10 cellular contexts compared by ENCODE assay signal in genomic region chr6:4320860-4321259, GRCh38.
A peak's percentile ranks its signal among the peaks of the same experiment; 100 is the strongest.
DNase-seq lines count a peak whose midpoint lies in the region; ATAC-seq, FAIRE-seq and TF ChIP-seq lines count a peak whose summit lies in the region.
"Had no signal": no experiment of that assay in that cellular context is flagged by ENCODE, and none has a peak within 500 bp of the region (broad histone marks: within the 10 kb centered on the region; RNA-seq: fewer than 3 reads in every experiment).

No MANE protein-coding gene starts in this region.

- peak overlapping the region; percentile 35 for H3K4me2 ChIP-seq in skeletal muscle satellite cell (ENCODE audit: low read length)

- H3K36me3 ChIP-seq in skeletal muscle satellite cell (ENCODE audit: insufficient read depth, low read length): no peaks in the 10 kb centered on the region
- H3K36me3 ChIP-seq: gastroesophageal sphincter had no signal

- H3K9ac ChIP-seq in skeletal muscle satellite cell (ENCODE audit: low read depth, low read length): peak overlapping the region; percentile 51

- H3K27me3 ChIP-seq in skeletal muscle satellite cell (ENCODE audit: control insufficient read depth, insufficient read depth, low read length): no peaks in the 10 kb centered on the region
- H3K27me3 ChIP-seq: gastroesophageal sphincter had no signal

- peaks cover 34% of the 10 kb centered on the region for H3K4me1 ChIP-seq in skeletal muscle satellite cell (ENCODE audit: control insufficient read depth, insufficient read depth, low read length)

- H3K4me3 ChIP-seq in skeletal muscle satellite cell (ENCODE audit: low read length): no peak overlapping the region
- H3K4me3 ChIP-seq: gastroesophageal sphincter had no signal

- no peak for TF ChIP-seq POLR2A in erythroblast (IDR thresholded peaks at IDR 0.05; ENCODE audit: low read length)

- FAIRE-seq in RCC 7860 (lab: Jason Lieb, UNC): peak; percentile 48

- no peak for ATAC-seq in GM19351 (IDR thresholded peaks at IDR 0.05; ENCODE audit: unreplicated experiment)
- no peak for ATAC-seq in HG03565 (IDR thresholded peaks at IDR 0.05; ENCODE audit: unreplicated experiment)
- ATAC-seq: activated T-helper 17 cell treated with anti-CD3 and anti-CD28 coated beads, Interleukin-2, amount 50 U/mL, for 72 hours; gastroesophageal sphincter; T-cell had no signal

- peak; percentile 94 for DNase-seq in HCEC 1CT
- DNase-seq in RCC 7860 (ENCODE audit: low spot score): peak; percentile 76
- peak; percentile 84 for DNase-seq in fibroblast of the conjunctiva (ENCODE audit: low read depth)
- DNase-seq in erythroblast (lab: John Stamatoyannopoulos, UW): no peak
- DNase-seq: T-cell had no signal

- no peaks in the 10 kb centered on the region for H3K9me3 ChIP-seq in skeletal muscle satellite cell (replicated peaks; ENCODE audit: low read length)
- H3K9me3 ChIP-seq: gastroesophageal sphincter had no signal

Comparison
In these comparisons a context has a peak if more than half of its experiments do, and no peak if none do; other contexts are left out.
1. DNase-seq: peak in HCEC 1CT (single experiment), RCC 7860 (single experiment) and fibroblast of the conjunctiva (single experiment); none in erythroblast (0 of 2).